Comparison of ENCODE assay signal across 28 cellular contexts in the genomic region with DNA sequence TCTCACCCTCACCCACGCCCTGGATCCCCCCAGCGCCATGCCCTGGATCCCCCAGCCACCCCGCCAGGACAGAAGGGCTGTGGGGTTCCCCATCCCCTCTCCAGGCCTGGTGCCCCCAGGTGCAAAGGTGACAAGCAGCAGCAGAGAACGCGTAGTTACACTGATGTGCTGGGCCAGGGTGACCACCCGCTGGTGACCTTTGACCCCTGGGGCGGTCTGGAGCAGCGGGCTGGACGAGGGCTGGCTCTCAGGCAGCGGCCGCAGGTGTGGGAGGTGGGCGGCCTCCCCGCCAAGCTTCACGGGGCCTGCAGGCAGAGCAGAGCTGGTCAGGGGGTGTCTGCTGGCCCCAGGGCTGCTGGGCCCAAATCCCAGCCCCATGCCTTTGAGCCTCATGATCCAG. TPM values are rescaled to one million over a fixed set of nuclear protein-coding genes. Genes with fewer than 3 reads are reported as not detected.
"Had no signal": no experiment of that assay in that cellular context is flagged by ENCODE, and none has a peak within 500 bp of the region (broad histone marks: within the 10 kb centered on the region; RNA-seq: fewer than 3 reads in every experiment).

No MANE protein-coding gene starts in this region.

- DNase-seq: activated CD4-positive, alpha-beta T cell treated with anti-CD3 and anti-CD28 coated beads for 4 hours; activated CD8-positive, alpha-beta memory T cell treated with anti-CD3 and anti-CD28 coated beads, Interleukin-2, amount 10 ng/mL, durations not matched to agents 7 days and 5 days; activated effector memory CD4-positive, alpha-beta T cell treated with anti-CD3 and anti-CD28 coated beads, Interleukin-2, amount 50 U/mL, for 16 hours; activated naive CD4-positive, alpha-beta T cell treated with Interleukin-2 at 50 U/mL for 16 hours; activated naive CD8-positive, alpha-beta T cell treated with anti-CD3 and anti-CD28 coated beads, Interleukin-2, amount 50 U/mL, for 24 hours; activated T-cell treated with anti-CD3 and anti-CD28 coated beads, Interleukin-2, amount 50 U/mL, for 24 hours; amniotic stem cell; Karpas-422; MM.1S; NCI-H1105; NCI-H1436; NCI-H1694 treated with DMSO at 0.1 percent for 48 hours; NCI-H2029 treated with DMSO at 0.1 percent for 48 hours; NCI-H345; NCI-H510A; NCI-H526 treated with DMSO at 0.1 percent for 48 hours; NK-92 treated with Interleukin-12 subunit alpha and Interleukin-12 subunit beta, amount 100 ng/mL, for 24 hours; OCI-M1; SHP77; SW 1271 had no signal

- H3K27ac ChIP-seq: ascending aorta, SJSA1 had no signal

- ATAC-seq: activated CD4-positive, CD25-positive, alpha-beta regulatory T cell treated with anti-CD3 and anti-CD28 coated beads, Interleukin-2, amount 50 U/mL, for 24 hours; activated CD8-positive, alpha-beta memory T cell treated with anti-CD3 and anti-CD28 coated beads, Interleukin-2, amount 10 ng/mL, durations not matched to agents 7 days and 5 days; activated naive CD4-positive, alpha-beta T cell treated with anti-CD3 and anti-CD28 coated beads, Interleukin-2, amount 50 U/mL, for 72 hours; activated naive CD8-positive, alpha-beta T cell treated with anti-CD3 and anti-CD28 coated beads, Interleukin-2, amount 50 U/mL, for 24 hours; Panc1; SK-N-SH treated with all-trans-retinoic acid at 6 μM for 48 hours had no signal

- H3K4me3 ChIP-seq: ascending aorta, SJSA1 had no signal

- H3K27me3 ChIP-seq: ascending aorta, SJSA1 had no signal

- H3K9me3 ChIP-seq: ascending aorta, SJSA1 had no signal

- H3K4me1 ChIP-seq: ascending aorta, SJSA1 had no signal

RNA-seq across cellular contexts. Expression of gene RFLNA, which starts 40.1 kb away (rescaled TPM):
- total RNA-seq: activated CD8-positive, alpha-beta memory T cell treated with anti-CD3 and anti-CD28 coated beads, Interleukin-2, amount 10 ng/mL, durations not matched to agents 7 days and 5 days; activated T-helper 1 cell treated with anti-CD3 and anti-CD28 coated beads, Interleukin-12 subunit alpha, Interleukin-12 subunit beta, Interleukin-2, Interleukin-4 antibody, amounts not matched to agents 30 ng/mL and 10 ng/mL and 1 ng/mL, durations not matched to agents 14 hours and 24 hours and 36 hours; ascending aorta; SJSA1; T-helper 1 cell treated with Interleukin-12 subunit alpha and Interleukin-12 subunit beta and Interleukin-4 antibody, amounts not matched to agents 30 ng/mL and 1 ng/mL, for 36 hours had no signal
